Comparison of ENCODE assay signal across 18 cellular contexts in the genomic region with DNA sequence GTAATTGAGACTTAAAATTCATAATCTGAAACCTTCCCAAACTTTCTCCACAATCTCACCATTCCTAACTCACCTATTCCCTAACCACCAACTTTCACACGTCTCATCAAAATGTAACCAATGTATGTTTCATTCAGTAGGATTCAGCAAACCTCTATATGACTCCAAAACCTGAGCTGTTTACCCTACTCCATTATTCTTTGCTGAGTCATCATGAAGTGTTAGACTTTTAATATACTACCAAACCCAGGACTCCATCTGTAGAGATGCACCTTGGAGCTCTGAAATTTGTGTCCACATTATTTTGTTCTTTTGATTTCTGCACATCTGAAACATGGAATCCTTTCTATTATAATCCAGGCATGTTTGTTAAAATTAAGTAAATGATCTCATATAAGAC.
"Had no signal": no experiment of that assay in that cellular context is flagged by ENCODE, and none has a peak within 500 bp of the region (broad histone marks: within the 10 kb centered on the region; RNA-seq: fewer than 3 reads in every experiment).

No MANE protein-coding gene starts in this region.

- H3K4me3 ChIP-seq: heart left ventricle, mucosa of descending colon, psoas muscle, sigmoid colon, skin epidermis, testis, tibial nerve, upper lobe of right lung had no signal

- ATAC-seq: heart left ventricle; mucosa of descending colon; naive thymus-derived CD8-positive, alpha-beta T cell; psoas muscle; stimulated activated naive B cell treated with anti-CD40 and anti-IgM and Interleukin-4, amounts not matched to agents 10 μg/mL and 1 μg/mL and 100 μg/mL, for 72 hours; stimulated activated naive CD8-positive, alpha-beta T cell treated with anti-CD3 and anti-CD28 coated beads, Interleukin-15, amount 100 ng/mL, for 72 hours; upper lobe of right lung had no signal

- H3K27me3 ChIP-seq: heart left ventricle, neutrophil, sigmoid colon, testis, tibial nerve, upper lobe of right lung had no signal

- H3K4me1 ChIP-seq: heart left ventricle, psoas muscle, sigmoid colon, testis, tibial nerve, upper lobe of right lung had no signal

- DNase-seq: effector memory CD4-positive, alpha-beta T cell; heart left ventricle; hippocampal formation; kidney glomerular epithelial cell; mucosa of descending colon; naive thymus-derived CD8-positive, alpha-beta T cell; psoas muscle; sigmoid colon; stimulated activated CD4-positive, alpha-beta T cell treated with anti-CD3 and anti-CD28 coated beads, Interleukin-2, amount 100 ng/mL, for 24 hours; stimulated activated CD4-positive, alpha-beta T cell treated with anti-CD3 and anti-CD28 coated beads, Interleukin-4, amount 100 ng/mL, for 4 hours; stimulated activated naive B cell treated with anti-CD40 and anti-IgM and Interleukin-4, amounts not matched to agents 10 μg/mL and 1 μg/mL and 100 μg/mL, for 72 hours; stimulated activated naive CD8-positive, alpha-beta T cell treated with anti-CD3 and anti-CD28 coated beads, Interleukin-15, amount 100 ng/mL, for 72 hours; testis; upper lobe of right lung had no signal

- H3K27ac ChIP-seq: heart left ventricle, neutrophil, psoas muscle, sigmoid colon, skin epidermis, testis, tibial nerve, upper lobe of right lung had no signal

- H3K9me3 ChIP-seq: heart left ventricle, mucosa of descending colon, neutrophil, psoas muscle, sigmoid colon, testis, upper lobe of right lung had no signal

- FAIRE-seq: frontal cortex had no signal

- H3K36me3 ChIP-seq: heart left ventricle, neutrophil, sigmoid colon, tibial nerve, upper lobe of right lung had no signal
